Comparison of ENCODE assay signal across 15 cellular contexts in genomic region chr1:232568331-232568852, GRCh38.
A peak's percentile ranks its signal among the peaks of the same experiment; 100 is the strongest.
DNase-seq lines count a peak whose midpoint lies in the region; TF ChIP-seq lines count a peak whose summit lies in the region.
"Had no signal": no experiment of that assay in that cellular context is flagged by ENCODE, and none has a peak within 500 bp of the region (broad histone marks: within the 10 kb centered on the region; RNA-seq: fewer than 3 reads in every experiment).

No MANE protein-coding gene starts in this region.

- H3K27me3 ChIP-seq in Loucy (ENCODE audit: insufficient read depth, low read length, poor library complexity, severe bottlenecking) (no peaks in the 10 kb centered on the region), adipocyte (replicated peaks; ENCODE audit: control insufficient read depth, insufficient read depth, low read length) (no peaks in the 10 kb centered on the region), ascending aorta (no peaks in the 10 kb centered on the region)
- H3K27me3 ChIP-seq: brain microvascular endothelial cell had no signal

- H3K27ac ChIP-seq in ascending aorta, result no peak overlapping the region
- H3K27ac ChIP-seq: brain microvascular endothelial cell, left ventricle myocardium inferior had no signal

- peak; percentile 24 for DNase-seq in NCI-H2196 (lab: John Stamatoyannopoulos, UW; ENCODE audit: unreplicated experiment)
- no peak for DNase-seq in NCI-H2196 treated with DMSO at 0.1 percent for 48 hours (lab: John Stamatoyannopoulos, UW; ENCODE audit: unreplicated experiment)
- peak; percentile 21 for DNase-seq in adipocyte (ENCODE audit: low read depth)
- peak; percentile 12 for DNase-seq in retinal pigment epithelial cell (ENCODE audit: low read depth)
- DNase-seq in cerebellum (ENCODE audit: low spot score), result no peak
- no peak for DNase-seq in ascending aorta (ENCODE audit: low spot score in 2 of 2)
- DNase-seq in stimulated activated CD4-positive, alpha-beta T cell treated with anti-CD3 and anti-CD28 coated beads, Interleukin-4, amount 100 ng/mL, for 24 hours, result no peak
- DNase-seq: activated CD4-positive, CD25-positive, alpha-beta regulatory T cell treated with anti-CD3 and anti-CD28 coated beads, Interleukin-2, amount 50 U/mL, for 72 hours; activated naive CD4-positive, alpha-beta T cell treated with anti-CD3 and anti-CD28 coated beads for 36 hours; brain microvascular endothelial cell; left ventricle myocardium inferior; NCI-H526; posterior cingulate gyrus; T-helper 17 cell had no signal

- no peak for TF ChIP-seq CTCF in Loucy (conservative IDR thresholded peaks at IDR 0.05; ENCODE audit: low read length)
- TF ChIP-seq CTCF in retinal pigment epithelial cell (conservative IDR thresholded peaks at IDR 0.05; ENCODE audit: low read depth, low read length), result no peak
- TF ChIP-seq CTCF in ascending aorta (IDR thresholded peaks at IDR 0.05), result no peak

- H3K4me1 ChIP-seq in Loucy (ENCODE audit: insufficient read depth, low read length, poor library complexity, severe bottlenecking) (peaks cover 46% of the 10 kb centered on the region), adipocyte (ENCODE audit: control insufficient read depth, insufficient read depth, low read length) (no peaks in the 10 kb centered on the region), ascending aorta (peaks cover 0 to 2% of the 10 kb centered on the region in 2 donors)

- H3K9me2 ChIP-seq in Loucy (replicated peaks; ENCODE audit: low read depth, low read length), result no peaks in the 10 kb centered on the region

- H3K9ac ChIP-seq in Loucy (ENCODE audit: low read depth, low read length, poor library complexity, severe bottlenecking), result no peak overlapping the region
- H3K9ac ChIP-seq in adipocyte (ENCODE audit: low read length), result no peak overlapping the region

- no peaks in the 10 kb centered on the region for H4K20me1 ChIP-seq in Loucy (ENCODE audit: insufficient read depth, low read length, poor library complexity, severe bottlenecking)

- H2AFZ ChIP-seq in Loucy (ENCODE audit: low read length), result no peak overlapping the region

- no peaks in the 10 kb centered on the region for H3F3A ChIP-seq in Loucy (ENCODE audit: low read depth)

- H3K79me2 ChIP-seq in Loucy (ENCODE audit: insufficient read depth, low read length), result peaks cover 33% of the 10 kb centered on the region

- H3K9me3 ChIP-seq in Loucy (ENCODE audit: insufficient read depth, low read depth, low read length), result no peaks in the 10 kb centered on the region
- H3K9me3 ChIP-seq in adipocyte (ENCODE audit: control insufficient read depth, low read length), result no peaks in the 10 kb centered on the region
- H3K9me3 ChIP-seq in ascending aorta, result no peaks in the 10 kb centered on the region
- H3K9me3 ChIP-seq: left ventricle myocardium inferior had no signal

- H3K36me3 ChIP-seq in Loucy (ENCODE audit: insufficient read depth, low read length) (no peaks in the 10 kb centered on the region), adipocyte (ENCODE audit: control insufficient read depth, insufficient read depth, low read length, severe bottlenecking) (no peaks in the 10 kb centered on the region), ascending aorta (no peaks in the 10 kb centered on the region)
- H3K36me3 ChIP-seq: brain microvascular endothelial cell, left ventricle myocardium inferior had no signal

- no peak overlapping the region for H3K4me3 ChIP-seq in Loucy (ENCODE audit: low read length, poor library complexity, severe bottlenecking)
- H3K4me3 ChIP-seq in adipocyte (ENCODE audit: low read length), result no peak overlapping the region
- no peak overlapping the region for H3K4me3 ChIP-seq in retinal pigment epithelial cell (ENCODE audit: low read length)
- H3K4me3 ChIP-seq in ascending aorta, result no peak overlapping the region
- H3K4me3 ChIP-seq: left ventricle myocardium inferior had no signal

- intact Hi-C loops in ascending aorta (cut with DNase I), result no loop called here

- H3K4me2 ChIP-seq in Loucy (ENCODE audit: low read depth, low read length, poor library complexity, severe bottlenecking), result peak overlapping the region; percentile 14

Comparison
In these comparisons a context has a peak if more than half of its experiments do, and no peak if none do; other contexts are left out.
1. DNase-seq: peak in NCI-H2196 (single experiment), adipocyte (single experiment) and retinal pigment epithelial cell (single experiment); none in NCI-H2196 treated with DMSO at 0.1 percent for 48 hours (single experiment), cerebellum (single experiment), ascending aorta (0 of 2) and stimulated activated CD4-positive, alpha-beta T cell treated with anti-CD3 and anti-CD28 coated beads, Interleukin-4, amount 100 ng/mL, for 24 hours (single experiment).